ENCODE assay signal across 18 cellular contexts in genomic region chr16:3062553-3062952, GRCh38. TPM values are rescaled to one million over a fixed set of nuclear protein-coding genes. Genes with fewer than 3 reads are reported as not detected.
"Had no signal": no experiment of that assay in that cellular context is flagged by ENCODE, and none has a peak within 500 bp of the region (broad histone marks: within the 10 kb centered on the region; RNA-seq: fewer than 3 reads in every experiment).

No MANE protein-coding gene starts in this region.

- H3K4me3 Mint-ChIP-seq: nephron, type B pancreatic cell had no signal

- DNase-seq: activated CD4-positive, alpha-beta T cell treated with anti-CD3 and anti-CD28 coated beads, Interleukin-2, amount 50 U/mL, for 48 hours; activated effector memory CD4-positive, alpha-beta T cell treated with anti-CD3 and anti-CD28 coated beads, Interleukin-2, amount 50 U/mL, for 16 hours; brain microvascular endothelial cell; dermis blood vessel endothelial cell; glutamatergic neuron; immature natural killer cell; spleen; stimulated activated CD4-positive, alpha-beta T cell treated with anti-CD3 and anti-CD28 coated beads, Interleukin-1b, Interleukin-23, amount 100 ng/mL, for 48 hours; stimulated activated naive CD4-positive, alpha-beta T cell had no signal

- H3K27me3 Mint-ChIP-seq: type B pancreatic cell had no signal

- H3K36me3 ChIP-seq: brain microvascular endothelial cell, prostate gland had no signal

- H3K4me3 ChIP-seq: lung, prostate gland, SK-N-MC, spleen had no signal

- ATAC-seq: activated CD4-positive, CD25-positive, alpha-beta regulatory T cell treated with anti-CD3 and anti-CD28 coated beads, Interleukin-2, amount 50 U/mL, for 24 hours; activated naive CD4-positive, alpha-beta T cell treated with anti-CD3 and anti-CD28 coated beads, Interleukin-2, amount 50 U/mL, for 72 hours; sciatic nerve had no signal

- H3K36me3 Mint-ChIP-seq: type B pancreatic cell had no signal

- H3K27ac Mint-ChIP-seq: type B pancreatic cell had no signal

- H3K9me3 ChIP-seq: prostate gland, spleen had no signal

- H3K9me3 Mint-ChIP-seq: immature natural killer cell, nephron, type B pancreatic cell had no signal

- H3K27me3 ChIP-seq: brain microvascular endothelial cell, spleen had no signal

- H3K27ac ChIP-seq: brain microvascular endothelial cell, prostate gland had no signal

RNA-seq across cellular contexts. Expression of gene MMP25, which starts 16.2 kb away (rescaled TPM):
- total RNA-seq: dermis blood vessel endothelial cell had no signal

RNA-seq across cellular contexts. Expression of gene BICDL2, which starts 25.8 kb away (rescaled TPM):
- total RNA-seq: cerebellum, dermis blood vessel endothelial cell had no signal

RNA-seq across cellular contexts. Expression of gene ZSCAN10, which starts 36.5 kb away (rescaled TPM):
- total RNA-seq: cerebellum, dermis blood vessel endothelial cell, sciatic nerve had no signal
